In the genomic region with DNA sequence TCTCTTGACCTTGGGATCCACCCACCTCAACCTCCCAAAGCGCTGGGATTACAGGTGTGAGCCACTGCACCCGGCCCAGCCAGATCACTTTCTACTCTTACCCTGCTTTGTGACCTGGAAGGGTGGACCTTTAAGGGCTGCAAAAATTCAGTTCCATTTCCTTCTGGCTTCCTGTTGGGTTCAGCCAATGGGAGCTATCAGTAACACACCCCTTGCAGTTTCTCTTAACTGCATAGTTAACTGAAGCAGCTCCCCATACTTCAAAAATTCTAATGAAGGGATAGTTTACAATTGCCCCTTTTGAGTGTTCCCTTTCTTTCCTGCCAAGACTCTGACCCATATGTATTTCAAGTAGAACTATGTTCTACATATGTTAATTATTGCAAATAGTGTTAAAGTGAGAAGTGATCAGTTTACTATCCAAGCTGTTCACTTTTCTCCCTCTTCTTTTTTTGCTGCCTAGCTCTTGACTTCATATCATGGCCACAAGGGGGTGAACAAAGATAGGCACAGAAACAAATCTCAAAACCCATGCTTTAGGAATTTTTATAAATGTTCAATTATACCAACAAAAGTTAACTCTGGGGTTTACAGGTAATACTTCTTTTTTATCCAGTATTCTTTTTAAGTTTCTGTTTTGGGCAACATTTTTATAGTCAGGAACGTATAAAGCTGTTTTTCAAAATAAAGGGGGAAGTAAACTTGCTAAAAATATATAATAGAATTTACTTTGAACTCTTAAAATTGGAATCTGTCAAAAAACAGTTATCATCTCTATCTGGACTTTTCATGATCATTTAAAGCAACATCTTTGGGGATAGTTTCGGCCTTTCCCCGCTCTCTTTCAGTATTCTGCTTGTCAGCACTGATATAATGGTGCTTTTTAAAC, we compare ENCODE assay signal across 8 cellular contexts.
DNase-seq lines count a peak whose midpoint lies in the region; ATAC-seq, FAIRE-seq and TF ChIP-seq lines count a peak whose summit lies in the region.

No MANE protein-coding gene starts in this region.

- FAIRE-seq in urothelium cell line (lab: Jason Lieb, UNC) = no peak

- POLR2A ChIA-PET in HEK293T (lab: Yijun Ruan, JAX) = interaction anchor here (1.9 kb wide), 1 partner anchor 99 kb away, joined by 10 read pairs; a partner anchor contains a TSS

- peak; percentile 39 for DNase-seq in DMS114 treated with DMSO at 0.1 percent for 48 hours (lab: John Stamatoyannopoulos, UW; ENCODE audit: unreplicated experiment)
- DNase-seq in HEK293T (ENCODE audit: extremely low spot score) = peak; percentile 11
- DNase-seq in SKM-1 (lab: John Stamatoyannopoulos, UW; ENCODE audit: unreplicated experiment) = peak; percentile 60
- DNase-seq in glomerular visceral epithelial cell (ENCODE audit: extremely low spot score) = peak; percentile 54
- peak; percentile 13 for DNase-seq in urothelium cell line (ENCODE audit: low spot score)
- DNase-seq in NCI-H2029 treated with DMSO at 0.1 percent for 48 hours (lab: John Stamatoyannopoulos, UW) = no peak

- ATAC-seq in GM18511 (IDR thresholded peaks at IDR 0.05; ENCODE audit: unreplicated experiment) (no peak), HG03139 (IDR thresholded peaks at IDR 0.05; ENCODE audit: unreplicated experiment) (no peak)

- CTCF ChIA-PET in HEK293T (lab: Yijun Ruan, JAX) = interaction anchor here (0.5 to 2.8 kb wide), 11 partner anchors 9 to 1122 kb away, joined by 3 to 13 read pairs (median 3); a partner anchor contains a TSS

TF ChIP-seq in HEK293T, 16 proteins besides CTCF, POLR2A, EP300 and RAD21:
- TF ChIP-seq, protein P1, sequence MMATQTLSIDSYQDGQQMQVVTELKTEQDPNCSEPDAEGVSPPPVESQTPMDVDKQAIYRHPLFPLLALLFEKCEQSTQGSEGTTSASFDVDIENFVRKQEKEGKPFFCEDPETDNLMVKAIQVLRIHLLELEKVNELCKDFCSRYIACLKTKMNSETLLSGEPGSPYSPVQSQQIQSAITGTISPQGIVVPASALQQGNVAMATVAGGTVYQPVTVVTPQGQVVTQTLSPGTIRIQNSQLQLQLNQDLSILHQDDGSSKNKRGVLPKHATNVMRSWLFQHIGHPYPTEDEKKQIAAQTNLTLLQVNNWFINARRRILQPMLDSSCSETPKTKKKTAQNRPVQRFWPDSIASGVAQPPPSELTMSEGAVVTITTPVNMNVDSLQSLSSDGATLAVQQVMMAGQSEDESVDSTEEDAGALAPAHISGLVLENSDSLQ (IDR thresholded peaks at IDR 0.05) = no peak
- TF ChIP-seq FOXM1 (IDR thresholded peaks at IDR 0.05; ENCODE audit: borderline replicate concordance) (no peak), TARDBP (IDR thresholded peaks at IDR 0.05) (no peak), SUZ12 (IDR thresholded peaks at IDR 0.05) (no peak), HDGF (IDR thresholded peaks at IDR 0.05; ENCODE audit: borderline replicate concordance) (no peak), CTBP1 (IDR thresholded peaks at IDR 0.05; ENCODE audit: borderline replicate concordance) (no peak), NFRKB (IDR thresholded peaks at IDR 0.05) (no peak), SP1 (IDR thresholded peaks at IDR 0.05) (no peak), ARNT (IDR thresholded peaks at IDR 0.05) (no peak), FOXK2 (IDR thresholded peaks at IDR 0.05) (no peak), BHLHE40 (IDR thresholded peaks at IDR 0.05; ENCODE audit: borderline replicate concordance) (no peak), ZNF384 (IDR thresholded peaks at IDR 0.05) (no peak), ELF4 (IDR thresholded peaks at IDR 0.05) (no peak), LEF1 (IDR thresholded peaks at IDR 0.05; ENCODE audit: borderline replicate concordance) (no peak), L3MBTL2 (conservative IDR thresholded peaks at IDR 0.05) (no peak), FOXA1 (IDR thresholded peaks at IDR 0.05) (no peak)
